17 cellular contexts compared by ENCODE assay signal in the genomic region with DNA sequence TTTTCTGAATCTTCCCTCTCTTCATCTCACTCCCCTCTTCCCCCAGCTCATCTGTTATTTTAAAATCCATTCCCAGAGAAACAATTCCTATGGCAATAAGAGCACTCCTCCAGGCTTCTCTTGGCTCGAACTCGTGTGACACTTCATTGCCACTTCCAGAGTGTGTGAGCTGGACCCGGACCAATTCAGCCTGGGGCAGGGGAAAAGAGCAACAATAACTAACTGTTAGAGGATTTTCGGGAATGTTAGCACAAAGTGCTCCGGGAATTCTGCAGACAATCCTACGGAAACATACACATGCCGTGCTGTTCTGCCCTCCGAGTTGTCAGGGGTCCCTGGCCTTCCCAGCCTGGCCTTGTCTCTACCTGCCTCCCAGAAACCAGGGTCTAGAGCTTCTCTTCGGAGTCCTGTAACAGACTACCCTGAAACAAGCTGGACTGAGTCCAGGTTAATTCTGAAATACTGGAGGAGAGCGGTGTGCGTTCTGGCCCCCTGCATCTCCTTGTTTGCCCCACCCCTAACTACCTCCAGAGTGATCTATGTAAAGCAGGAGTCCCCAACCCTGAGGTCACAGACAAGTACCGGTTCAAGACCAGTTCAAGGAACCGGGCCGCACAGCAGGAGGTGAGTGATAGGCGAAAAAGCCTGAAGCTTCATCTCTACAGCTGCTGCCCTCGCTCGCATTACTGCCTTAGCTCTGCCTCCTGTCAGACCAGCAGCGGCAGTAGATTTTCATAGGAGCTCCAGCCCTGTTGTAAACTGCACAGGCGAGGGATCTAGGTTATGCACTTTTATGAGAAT. TPM values are rescaled to one million over a fixed set of nuclear protein-coding genes. Genes with fewer than 3 reads are reported as not detected.
DNase-seq lines count a peak whose midpoint lies in the region; ATAC-seq, FAIRE-seq and TF ChIP-seq lines count a peak whose summit lies in the region.
"Had no signal": no experiment of that assay in that cellular context is flagged by ENCODE, and none has a peak within 500 bp of the region (broad histone marks: within the 10 kb centered on the region; RNA-seq: fewer than 3 reads in every experiment).

No MANE protein-coding gene starts in this region.

- POLR2A ChIA-PET in HEK293 (lab: Yijun Ruan, JAX) (interaction anchor here (0.6 to 0.9 kb wide), 2 partner anchors 11 to 23 kb away, joined by 4 read pairs; partner anchors contain the start of gene COL26A1), K562 (lab: Yijun Ruan, JAX) (interaction anchor here (0.5 to 1.3 kb wide), 3 partner anchors 9 to 756 kb away, joined by 3 to 4 read pairs (median 3); no protein-coding TSS in a partner anchor), RWPE1 (lab: Yijun Ruan, JAX; ENCODE audit: low non-redundant PET) (no interaction called here)

- H3K27ac ChIP-seq in HEK293 (ENCODE audit: extremely low read depth, low read depth, low read length) (no peak overlapping the region), K562 (ENCODE audit: extremely low read depth, low read depth, low read length) (no peak overlapping the region), mesenchymal stem cell (ENCODE audit: low read length, poor library complexity, severe bottlenecking) (no peak overlapping the region), RWPE1 (no peak overlapping the region)
- H3K27ac ChIP-seq: left ventricle myocardium inferior had no signal

- no peak overlapping the region for H2BK12ac ChIP-seq in mesenchymal stem cell (ENCODE audit: low read length in 2 of 2)

- TF ChIP-seq RAD21 in K562 (CRISPR knock-in tag; conservative IDR thresholded peaks at IDR 0.05 in 1 of 2, IDR thresholded peaks at IDR 0.05 in 1 of 2), result no peak

- no peak for TF ChIP-seq EP300 in K562 (IDR thresholded peaks at IDR 0.05; ENCODE audit: low read length)

- no peaks in the 10 kb centered on the region for H3K79me2 ChIP-seq in K562 (ENCODE audit: control insufficient read depth, insufficient read depth, low read length)

- H3K27me3 ChIP-seq in K562 (ENCODE audit: control insufficient read depth in 2 of 2, insufficient read depth in 2 of 2, low read length in 2 of 2), result peaks cover 41 to 72% of the 10 kb centered on the region in 2 experiments
- peaks cover 68 to 72% of the 10 kb centered on the region in 2 experiments for H3K27me3 ChIP-seq in mesenchymal stem cell (ENCODE audit: control insufficient read depth in 1 of 2, insufficient read depth in 1 of 2, low read length in 2 of 2)

- no peaks in the 10 kb centered on the region; the same call in 1 of the 2 replicates for H3K4me1 ChIP-seq in HEK293 (ENCODE audit: control insufficient read depth, insufficient read depth, low read length)
- H3K4me1 ChIP-seq in K562 (replicated peaks in 1 of 2; ENCODE audit: control insufficient read depth in 2 of 2, insufficient read depth in 2 of 2, low read length in 2 of 2), result no peaks in the 10 kb centered on the region
- peaks cover 2% of the 10 kb centered on the region for H3K4me1 ChIP-seq in mesenchymal stem cell (ENCODE audit: control insufficient read depth, insufficient read depth, low read depth, low read length)

- H3K9me3 ChIP-seq in HEK293 (ENCODE audit: control insufficient read depth, insufficient read depth, low read depth, low read length), result no peaks in the 10 kb centered on the region
- no peaks in the 10 kb centered on the region for H3K9me3 ChIP-seq in K562 (replicated peaks; ENCODE audit: control insufficient read depth, insufficient read depth, low read depth, low read length)
- no peaks in the 10 kb centered on the region for H3K9me3 ChIP-seq in mesenchymal stem cell (ENCODE audit: control insufficient read depth, low read length)
- H3K9me3 ChIP-seq: left ventricle myocardium inferior had no signal

- H3K79me1 ChIP-seq in mesenchymal stem cell (replicated peaks; ENCODE audit: low read length, poor library complexity, severe bottlenecking), result no peaks in the 10 kb centered on the region

- H2BK120ac ChIP-seq in mesenchymal stem cell (ENCODE audit: low read depth, low read length), result no peak overlapping the region

- no peak overlapping the region for H2BK5ac ChIP-seq in mesenchymal stem cell (ENCODE audit: low read depth, low read length, poor library complexity, severe bottlenecking)

- H4K91ac ChIP-seq in mesenchymal stem cell (ENCODE audit: low read length), result no peak overlapping the region

- H3K36me3 ChIP-seq in HEK293 (ENCODE audit: control insufficient read depth in 2 of 2, insufficient read depth in 1 of 2, low read length in 2 of 2), result no peaks in the 10 kb centered on the region
- no peaks in the 10 kb centered on the region for H3K36me3 ChIP-seq in K562 (ENCODE audit: control insufficient read depth, insufficient read depth, low read length)
- no peaks in the 10 kb centered on the region for H3K36me3 ChIP-seq in mesenchymal stem cell (ENCODE audit: control insufficient read depth in 1 of 2, insufficient read depth in 2 of 2, low read depth in 1 of 2, low read length in 2 of 2)
- H3K36me3 ChIP-seq: left ventricle myocardium inferior had no signal

- intact Hi-C loops in K562 (cut with micrococcal nuclease), result no loop called here

- no peaks in the 10 kb centered on the region for H3K9me1 ChIP-seq in K562 (ENCODE audit: control insufficient read depth, insufficient read depth, low read length)

- no peak overlapping the region for H2AK5ac ChIP-seq in mesenchymal stem cell (ENCODE audit: low read length, severe bottlenecking)

- no TSS peak for BruUV-seq in K562 (replicated peaks; lab: Mats Ljungman, UMichigan)

- H3K4ac ChIP-seq in mesenchymal stem cell (ENCODE audit: low read depth in 1 of 2, low read length in 2 of 2), result no peak overlapping the region

- H3K4me2 ChIP-seq in K562 (ENCODE audit: insufficient read depth, low read length) (no peak overlapping the region), mesenchymal stem cell (ENCODE audit: low read length, poor library complexity, severe bottlenecking) (peak overlapping the region; percentile 16)

- TF ChIP-seq POLR2A in K562 (conservative IDR thresholded peaks at IDR 0.05), result no peak

- H3K9ac ChIP-seq in K562 (ENCODE audit: insufficient read depth in 1 of 2, low read depth in 2 of 2, low read length in 2 of 2) (no peak overlapping the region; a peak in 1 of 4 replicates), mesenchymal stem cell (ENCODE audit: low read length) (no peak overlapping the region)

- H3K14ac ChIP-seq in mesenchymal stem cell (ENCODE audit: low read length in 2 of 2), result no peak overlapping the region

- CTCF ChIA-PET in HEK293 (lab: Yijun Ruan, JAX), result interaction anchor here (0.6 to 5.9 kb wide), 11 partner anchors 9 to 146 kb away, joined by 3 to 36 read pairs (median 4); partner anchors contain the start of gene COL26A1
- CTCF ChIA-PET in K562 (lab: Yijun Ruan, JAX; ENCODE audit: low intra/inter-chr PET ratio), result no interaction called here
- CTCF ChIA-PET in RWPE1 (lab: Yijun Ruan, JAX), result no interaction called here

- in situ Hi-C loops in K562 (cut with MboI), result no loop called here

- no peak for FAIRE-seq in K562 (lab: Jason Lieb, UNC)

- DNase-seq in AG20443 (ENCODE audit: low spot score), result peak; percentile 40
- DNase-seq in K562 (ENCODE audit: extremely low read depth in 1 of 4, low spot score in 3 of 4), result peak in 1 of 4 experiments; percentile 35
- DNase-seq in mesenchymal stem cell, result no peak
- no peak for DNase-seq in UCSD-AML1 (lab: John Stamatoyannopoulos, UW; ENCODE audit: unreplicated experiment)
- no peak for DNase-seq in stimulated activated CD8-positive, alpha-beta memory T cell treated with anti-CD3 and anti-CD28 coated beads, Interleukin-4, amount 100 ng/mL, for 48 hours
- DNase-seq in RWPE1 (ENCODE audit: low spot score), result no peak
- DNase-seq: activated CD4-positive, alpha-beta T cell treated with anti-CD3 and anti-CD28 coated beads for 48 hours; activated T-cell treated with anti-CD3 and anti-CD28 coated beads, Interleukin-2, amount 50 U/mL, for 4 hours; GOT3; hippocampal formation; left ventricle myocardium inferior; NCI-H524; stimulated activated naive CD8-positive, alpha-beta T cell treated with anti-CD3 and anti-CD28 coated beads, Interleukin-15, Interleukin-2, amounts not matched to agents 100 U/mL and 50 U/mL, for 24 hours had no signal

- no peak overlapping the region for H3K18ac ChIP-seq in mesenchymal stem cell (ENCODE audit: low read depth in 1 of 2, low read length in 2 of 2)

- ATAC-seq in K562, result peak; percentile 65; the same call in 2 of the 3 replicates
- no peak for ATAC-seq in SK-N-SH treated with all-trans-retinoic acid at 6 μM for 48 hours
- ATAC-seq: activated T-cell treated with anti-CD3 and anti-CD28 coated beads, Interleukin-2, amount 50 U/mL, for 4 hours; natural killer cell treated with Interleukin-12 subunit alpha and Interleukin-12 subunit beta and Interleukin-15 and Interleukin-18, amount 100 ng/mL, for 72 hours; stimulated activated naive CD8-positive, alpha-beta T cell treated with anti-CD3 and anti-CD28 coated beads, Interleukin-15, Interleukin-2, amounts not matched to agents 100 U/mL and 50 U/mL, for 24 hours had no signal

- H4K20me1 ChIP-seq in K562 (replicated peaks; ENCODE audit: control insufficient read depth, insufficient read depth, low read length), result no peaks in the 10 kb centered on the region

- TF ChIP-seq CTCF in HEK293 (tag by site-specific recombination; IDR thresholded peaks at IDR 0.05) (no peak), K562 (IDR thresholded peaks at IDR 0.05 in 2 of 3, conservative IDR thresholded peaks at IDR 0.05 in 1 of 3; ENCODE audit: insufficient read depth in 2 of 3, low read depth in 1 of 3, low read length in 3 of 3) (no peak), RWPE1 (conservative IDR thresholded peaks at IDR 0.05; ENCODE audit: low read depth) (no peak)

- 3% methylated on average over 19 of the region's 19 CpGs for WGBS in K562 (ENCODE audit: insufficient coverage, low coverage, missing lambda C conversion rate)
- 85% methylated on average over 19 of the region's 19 CpGs for WGBS in mesenchymal stem cell

- no peak overlapping the region for H4K8ac ChIP-seq in mesenchymal stem cell (ENCODE audit: low read length)

- no peak overlapping the region for H3K23ac ChIP-seq in mesenchymal stem cell (ENCODE audit: low read length in 2 of 2)

- no peak overlapping the region for H2AFZ ChIP-seq in K562 (ENCODE audit: low read depth, low read length)
- no peak overlapping the region for H2AFZ ChIP-seq in mesenchymal stem cell (ENCODE audit: low read depth, low read length)

- no peak overlapping the region for H2BK15ac ChIP-seq in mesenchymal stem cell (ENCODE audit: low read depth, poor library complexity, severe bottlenecking)

- no peak overlapping the region for H3K4me3 ChIP-seq in HEK293 (ENCODE audit: low read depth, low read length)
- no peak overlapping the region for H3K4me3 ChIP-seq in K562
- H3K4me3 ChIP-seq in mesenchymal stem cell (ENCODE audit: insufficient read depth in 1 of 2, low read depth in 1 of 2, low read length in 2 of 2), result no peak overlapping the region
- H3K4me3 ChIP-seq: left ventricle myocardium inferior had no signal

RNA-seq across cellular contexts. Expression of gene COL26A1, which starts 11.3 kb away (rescaled TPM):
- total RNA-seq in K562 (2011; cell fraction: chromatin; rRNA removed; ENCODE audit: low replicate concordance), result not detected in 2 replicates
- total RNA-seq in K562 (2011; cell fraction: nucleolus; rRNA removed), result not detected in 2 replicates
- total RNA-seq in K562 (2011; cell fraction: nucleoplasm; rRNA removed), result not detected in 2 replicates
- total RNA-seq in K562 (2014; rRNA removed), result 0.05 and 0.12 TPM in 2 replicates
- total RNA-seq in K562 (2014; rRNA removed; fragmentation: Illumina TruSeq; extraction: Trizol), result not detected in 2 replicates
- total RNA-seq in K562 (2015; rRNA removed; fragmentation: Illumina TruSeq; extraction: Trizol), result not detected in 2 replicates
- 0.09 and 0.16 TPM in 2 replicates for total RNA-seq in K562 (2021)
- 0.04 TPM in 1 of 2 replicates, not detected in the other for polyA plus RNA-seq in K562 (2011; rRNA removed)
- 0.01 TPM in 1 of 2 replicates, not detected in the other for polyA plus RNA-seq in K562 (2011; cell fraction: cytosol; rRNA removed)
- 0.07 and 0.11 TPM in 2 replicates for polyA plus RNA-seq in K562 (2011; cell fraction: nucleus; rRNA removed)
- polyA plus RNA-seq in K562 (2012), result 0.17 and 0.50 TPM in 2 replicates
- 0.39 TPM in 1 of 2 replicates, not detected in the other for polyA plus RNA-seq in K562 (2014; fragmentation: Illumina TruSeq; extraction: Trizol)
- polyA plus RNA-seq in K562 (2014; fragmentation: Nextera tagmentation; extraction: Ambion mirVana), result not detected
- 0.04 TPM in 1 of 2 replicates, not detected in the other for polyA plus RNA-seq in K562 (2014; rRNA removed)
- not detected in 2 replicates for polyA minus RNA-seq in K562 (2011; rRNA and poly(A)+ RNA removed)
- polyA minus RNA-seq in K562 (2011; cell fraction: cytosol; rRNA and poly(A)+ RNA removed), result not detected in 2 replicates
- polyA minus RNA-seq in K562 (2011; cell fraction: nucleus; rRNA and poly(A)+ RNA removed), result not detected in 2 replicates
- not detected for polyA plus RNA-seq in mesenchymal stem cell (2013, experiment 1 of 2)
- polyA plus RNA-seq in mesenchymal stem cell (2013, experiment 2 of 2), result not detected
- total RNA-seq: epithelial cell of proximal tubule; left ventricle myocardium inferior; natural killer cell treated with Interleukin-12 subunit alpha and Interleukin-12 subunit beta and Interleukin-15 and Interleukin-18, amount 100 ng/mL, for 72 hours had no signal

RNA-seq across cellular contexts. Expression of gene IFT22, which starts 52.4 kb away (rescaled TPM):
- 2.7 and 7.0 TPM in 2 replicates for total RNA-seq in K562 (2011; cell fraction: chromatin; rRNA removed; ENCODE audit: low replicate concordance)
- total RNA-seq in K562 (2011; cell fraction: nucleolus; rRNA removed), result 4.2 and 5.5 TPM in 2 replicates
- total RNA-seq in K562 (2011; cell fraction: nucleoplasm; rRNA removed), result 4.1 and 5.3 TPM in 2 replicates
- total RNA-seq in K562 (2014; rRNA removed) (6.3 and 6.7 TPM in 2 replicates), K562 (2014; rRNA removed; fragmentation: Illumina TruSeq; extraction: Trizol) (7.0 and 7.3 TPM in 2 replicates), K562 (2015; rRNA removed; fragmentation: Illumina TruSeq; extraction: Trizol) (7.1 and 7.7 TPM in 2 replicates), K562 (2021) (6.3 and 6.6 TPM in 2 replicates)
- polyA plus RNA-seq in K562 (2011; rRNA removed) (3.3 and 10.1 TPM in 2 replicates), K562 (2014; fragmentation: Illumina TruSeq; extraction: Trizol) (10.1 and 12.1 TPM in 2 replicates), K562 (2014; fragmentation: Nextera tagmentation; extraction: Ambion mirVana) (10 to 100 TPM; 17.7 to 18.2 TPM), K562 (2014; rRNA removed) (7.2 and 9.6 TPM in 2 replicates)
- 2.8 and 6.7 TPM in 2 replicates for polyA plus RNA-seq in K562 (2011; cell fraction: cytosol; rRNA removed)
- 1.5 and 3.9 TPM in 2 replicates for polyA plus RNA-seq in K562 (2011; cell fraction: nucleus; rRNA removed)
- polyA plus RNA-seq in K562 (2012), result 10.8 and 14.6 TPM in 2 replicates
- polyA minus RNA-seq in K562 (2011; rRNA and poly(A)+ RNA removed), result 2.7 and 8.5 TPM in 2 replicates
- 3.2 TPM in 1 of 2 replicates, not detected in the other for polyA minus RNA-seq in K562 (2011; cell fraction: cytosol; rRNA and poly(A)+ RNA removed)
- 1.2 and 1.9 TPM in 2 replicates for polyA minus RNA-seq in K562 (2011; cell fraction: nucleus; rRNA and poly(A)+ RNA removed)
- polyA plus RNA-seq in mesenchymal stem cell (2013, experiment 1 of 2), result 37.4 TPM
- polyA plus RNA-seq in mesenchymal stem cell (2013, experiment 2 of 2), result 38.5 TPM
